20 cellular contexts compared by ENCODE assay signal in the genomic region with DNA sequence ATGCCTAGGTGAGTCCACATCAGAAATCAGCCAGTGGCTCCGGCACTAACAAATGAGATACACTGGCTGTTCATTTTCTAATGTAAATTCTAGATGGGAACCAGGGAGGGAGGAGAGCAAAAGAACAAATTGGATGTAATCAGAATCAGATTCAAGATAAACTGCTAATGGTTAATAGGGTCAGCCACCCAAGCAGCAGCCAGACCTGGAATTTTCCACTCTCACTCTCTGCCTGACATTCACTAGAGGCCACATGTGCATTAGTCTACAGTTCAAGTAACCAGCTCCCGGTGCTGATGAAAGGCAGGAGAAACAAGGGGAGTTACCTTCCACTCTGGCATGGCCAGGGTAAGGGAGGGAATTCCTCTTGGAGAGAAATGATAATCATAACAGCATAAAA.
"Had no signal": no experiment of that assay in that cellular context is flagged by ENCODE, and none has a peak within 500 bp of the region (broad histone marks: within the 10 kb centered on the region; RNA-seq: fewer than 3 reads in every experiment).

No MANE protein-coding gene starts in this region.

- H3K4me3 ChIP-seq: colonic mucosa, esophagus squamous epithelium, hepatocyte, mucosa of descending colon, neural progenitor cell, ovary, right lobe of liver, tibial artery had no signal

- H2AFZ ChIP-seq: hepatocyte, neural progenitor cell had no signal

- H3K4me1 ChIP-seq: colonic mucosa, esophagus squamous epithelium, right lobe of liver, tibial artery had no signal

- H3K27ac ChIP-seq: colonic mucosa, esophagus squamous epithelium, hepatocyte, neural progenitor cell, ovary, right lobe of liver, tibial artery had no signal

- H3K36me3 Mint-ChIP-seq: naive thymus-derived CD8-positive, alpha-beta T cell; neural progenitor cell; stimulated activated effector memory CD8-positive, alpha-beta T cell treated with anti-CD3 and anti-CD28 coated beads, Interleukin-12 subunit alpha, Interleukin-12 subunit beta, amount 100 ng/mL, for 72 hours had no signal

- H3K9me3 ChIP-seq: colonic mucosa, esophagus squamous epithelium, mucosa of descending colon, ovary, right lobe of liver, tibial artery had no signal

- H3K4me2 ChIP-seq: hepatocyte, neural progenitor cell had no signal

- H3K4me3 Mint-ChIP-seq: naive thymus-derived CD8-positive, alpha-beta T cell; neural progenitor cell; stimulated activated effector memory CD8-positive, alpha-beta T cell treated with anti-CD3 and anti-CD28 coated beads, Interleukin-12 subunit alpha, Interleukin-12 subunit beta, amount 100 ng/mL, for 72 hours had no signal

- H3K4me1 Mint-ChIP-seq: naive thymus-derived CD8-positive, alpha-beta T cell; stimulated activated effector memory CD8-positive, alpha-beta T cell treated with anti-CD3 and anti-CD28 coated beads, Interleukin-12 subunit alpha, Interleukin-12 subunit beta, amount 100 ng/mL, for 72 hours had no signal

- H3K27me3 ChIP-seq: colonic mucosa, esophagus squamous epithelium, hepatocyte, neural progenitor cell, ovary, right lobe of liver, tibial artery had no signal

- H3K9me3 Mint-ChIP-seq: neural progenitor cell had no signal

- H3K79me2 ChIP-seq: hepatocyte had no signal

- DNase-seq: colonic mucosa; dermis blood vessel endothelial cell; esophagus squamous epithelium; foreskin melanocyte; head of caudate nucleus; kidney glomerular epithelial cell; mammary epithelial cell; mucosa of descending colon; naive thymus-derived CD8-positive, alpha-beta T cell; nucleus accumbens; ovary; retina; right lobe of liver; stimulated activated CD4-positive, alpha-beta T cell treated with anti-CD3 and anti-CD28 coated beads, Interleukin-4, amount 100 ng/mL, for 1 hour; stimulated activated CD8-positive, alpha-beta memory T cell treated with anti-CD3 and anti-CD28 coated beads, Interleukin-4, amount 100 ng/mL, for 48 hours; stimulated activated naive CD8-positive, alpha-beta T cell treated with anti-CD3 and anti-CD28 coated beads, Interleukin-15, Interleukin-2, amounts not matched to agents 100 U/mL and 50 U/mL, for 24 hours; tibial artery had no signal

- H3K27ac Mint-ChIP-seq: naive thymus-derived CD8-positive, alpha-beta T cell; neural progenitor cell; stimulated activated effector memory CD8-positive, alpha-beta T cell treated with anti-CD3 and anti-CD28 coated beads, Interleukin-12 subunit alpha, Interleukin-12 subunit beta, amount 100 ng/mL, for 72 hours had no signal

- H3K36me3 ChIP-seq: colonic mucosa, esophagus squamous epithelium, neural progenitor cell, ovary, right lobe of liver, tibial artery had no signal

- H3K9ac ChIP-seq: neural progenitor cell had no signal
